ENCODE assay signal across 14 cellular contexts in genomic region chr13:110261166-110262081, GRCh38. TPM values are rescaled to one million over a fixed set of nuclear protein-coding genes. Genes with fewer than 3 reads are reported as not detected.
DNase-seq lines count a peak whose midpoint lies in the region; TF ChIP-seq lines count a peak whose summit lies in the region.
"Had no signal": no experiment of that assay in that cellular context is flagged by ENCODE, and none has a peak within 500 bp of the region (broad histone marks: within the 10 kb centered on the region; RNA-seq: fewer than 3 reads in every experiment).

No MANE protein-coding gene starts in this region.

- H3K27me3 Mint-ChIP-seq in neural progenitor cell (ENCODE audit: insufficient read depth, low read depth), result peaks cover 11% of the 10 kb centered on the region
- H3K27me3 Mint-ChIP-seq in immature natural killer cell (ENCODE audit: low read depth in 3 of 3), result peaks cover 0 to 15% (median 13%) of the 10 kb centered on the region in 3 donors

- H3K9ac ChIP-seq in neural progenitor cell, result no peak overlapping the region
- H3K9ac ChIP-seq: parathyroid adenoma had no signal

- no peak for TF ChIP-seq POLR2A in esophagus muscularis mucosa (IDR thresholded peaks at IDR 0.05; ENCODE audit: low read depth)

- H3K36me3 Mint-ChIP-seq in neural progenitor cell (peaks cover 10% of the 10 kb centered on the region), immature natural killer cell (no peaks in the 10 kb centered on the region)

- peaks cover 51% of the 10 kb centered on the region for H3K4me1 Mint-ChIP-seq in neural progenitor cell
- no peaks in the 10 kb centered on the region for H3K4me1 Mint-ChIP-seq in immature natural killer cell

- H3K36me3 ChIP-seq in left ventricle myocardium inferior, result no peaks in the 10 kb centered on the region
- H3K36me3 ChIP-seq in esophagus muscularis mucosa, result peaks cover 0 to 5% (median 0%) of the 10 kb centered on the region in 4 donors
- no peaks in the 10 kb centered on the region for H3K36me3 ChIP-seq in neural progenitor cell

- TF ChIP-seq EP300 in esophagus muscularis mucosa (IDR thresholded peaks at IDR 0.05), result no peak

- H3K4me2 ChIP-seq in neural progenitor cell, result peak overlapping the region; percentile 14

- H4K20me1 ChIP-seq in neural progenitor cell (ENCODE audit: low read depth), result peaks cover 50% of the 10 kb centered on the region

- H3K4me1 ChIP-seq in left ventricle myocardium inferior (peaks cover 90% of the 10 kb centered on the region), esophagus muscularis mucosa (peaks cover 69 to 91% (median 88%) of the 10 kb centered on the region in 4 donors), neural progenitor cell (peaks cover 52% of the 10 kb centered on the region)
- H3K4me1 ChIP-seq: parathyroid adenoma had no signal

- H3K79me2 ChIP-seq in neural progenitor cell (ENCODE audit: low read depth), result peaks cover 16% of the 10 kb centered on the region
- H3K79me2 ChIP-seq: parathyroid adenoma had no signal

- no peaks in the 10 kb centered on the region for H3K27me3 ChIP-seq in left ventricle myocardium inferior (ENCODE audit: low read depth)
- no peaks in the 10 kb centered on the region for H3K27me3 ChIP-seq in esophagus muscularis mucosa
- no peaks in the 10 kb centered on the region for H3K27me3 ChIP-seq in neural progenitor cell

- H3K27ac ChIP-seq in left ventricle myocardium inferior (replicated peaks) (peak overlapping the region; percentile 84), esophagus muscularis mucosa (replicated peaks in 1 of 4) (peak overlapping the region; percentile 64 to 80 (median 72)), neural progenitor cell (no peak overlapping the region)
- H3K27ac ChIP-seq: parathyroid adenoma had no signal

- intact Hi-C loops in left ventricle myocardium inferior (cut with micrococcal nuclease), result no loop called here
- intact Hi-C loops in cardiac septum (cut with DNase I), result loop anchor here (2.0 kb wide), 1 partner anchor 151 kb away; no protein-coding TSS in a partner anchor
- intact Hi-C loops in esophagus muscularis mucosa (cut with DNase I), result no loop called here

- H3K9me3 Mint-ChIP-seq in neural progenitor cell, result no peaks in the 10 kb centered on the region
- H3K9me3 Mint-ChIP-seq in immature natural killer cell, result no peaks in the 10 kb centered on the region

- H3K27ac Mint-ChIP-seq in neural progenitor cell (no peak overlapping the region), immature natural killer cell (no peak overlapping the region)

- H3K9me3 ChIP-seq in left ventricle myocardium inferior (replicated peaks) (no peaks in the 10 kb centered on the region), esophagus muscularis mucosa (no peaks in the 10 kb centered on the region), neural progenitor cell (ENCODE audit: low read depth) (no peaks in the 10 kb centered on the region)

- no peak for TF ChIP-seq CTCF in left ventricle myocardium inferior (IDR thresholded peaks at IDR 0.05; ENCODE audit: borderline replicate concordance)
- TF ChIP-seq CTCF in esophagus muscularis mucosa (IDR thresholded peaks at IDR 0.05), result no peak
- no peak for TF ChIP-seq CTCF in neural progenitor cell (IDR thresholded peaks at IDR 0.05)

- H3F3A ChIP-seq in neural progenitor cell (ENCODE audit: low read depth), result peaks cover 32% of the 10 kb centered on the region

- H2AFZ ChIP-seq in neural progenitor cell (replicated peaks), result no peak overlapping the region
- H2AFZ ChIP-seq: parathyroid adenoma had no signal

- WGBS in esophagus muscularis mucosa, result 72% methylated on average over 17 of the region's 19 CpGs

- H3K4me3 Mint-ChIP-seq in neural progenitor cell, result no peak overlapping the region
- no peak overlapping the region for H3K4me3 Mint-ChIP-seq in immature natural killer cell

- DNase-seq in left ventricle myocardium inferior (no peak), cardiac septum (ENCODE audit: low spot score) (no peak), esophagus muscularis mucosa (ENCODE audit: extremely low spot score) (no peak), neural progenitor cell (ENCODE audit: low spot score) (peak; percentile 49), OCI-M1 (lab: John Stamatoyannopoulos, UW) (no peak), NCI-H146 (lab: John Stamatoyannopoulos, UW) (no peak), immature natural killer cell (no peak), hypothalamus (lab: John Stamatoyannopoulos, UW) (no peak)
- DNase-seq: activated CD4-positive, alpha-beta T cell treated with anti-CD3 and anti-CD28 coated beads, Interleukin-2, amount 50 U/mL, for 48 hours; activated naive CD4-positive, alpha-beta T cell; cerebellar nuclear complex; PC-3; substantia nigra had no signal

- H3K4me3 ChIP-seq in left ventricle myocardium inferior, result no peak overlapping the region
- no peak overlapping the region for H3K4me3 ChIP-seq in esophagus muscularis mucosa
- no peak overlapping the region for H3K4me3 ChIP-seq in neural progenitor cell

RNA-seq across cellular contexts. Expression of gene COL4A1, which starts 45.5 kb away (rescaled TPM):
- 120 TPM for total RNA-seq in left ventricle myocardium inferior
- 196 TPM for total RNA-seq in cardiac septum
- 100 to 1,000 TPM; 328 to 578 (median 405) TPM for total RNA-seq in esophagus muscularis mucosa
- total RNA-seq in neural progenitor cell (ENCODE audit: low replicate concordance), result 105 and 120 TPM in 2 replicates
- not detected for polyA plus RNA-seq in immature natural killer cell

RNA-seq across cellular contexts. Expression of gene COL4A2, which starts 45.7 kb away (rescaled TPM):
- total RNA-seq in left ventricle myocardium inferior (117 TPM), cardiac septum (165 TPM), esophagus muscularis mucosa (100 to 1,000 TPM; 419 to 931 (median 555) TPM), neural progenitor cell (ENCODE audit: low replicate concordance) (73.6 and 139 TPM in 2 replicates)
- polyA plus RNA-seq in immature natural killer cell, result not detected
